ENCODE assay signal across 1 cellular context in genomic region chr20:50285376-50286173, GRCh38.
TF ChIP-seq lines count a peak whose summit lies in the region.

No MANE protein-coding gene starts in this region.

TF ChIP-seq in HEK293, 187 proteins besides CTCF, POLR2A, EP300 and RAD21 (continued from another document):
- TF ChIP-seq, protein P1, sequence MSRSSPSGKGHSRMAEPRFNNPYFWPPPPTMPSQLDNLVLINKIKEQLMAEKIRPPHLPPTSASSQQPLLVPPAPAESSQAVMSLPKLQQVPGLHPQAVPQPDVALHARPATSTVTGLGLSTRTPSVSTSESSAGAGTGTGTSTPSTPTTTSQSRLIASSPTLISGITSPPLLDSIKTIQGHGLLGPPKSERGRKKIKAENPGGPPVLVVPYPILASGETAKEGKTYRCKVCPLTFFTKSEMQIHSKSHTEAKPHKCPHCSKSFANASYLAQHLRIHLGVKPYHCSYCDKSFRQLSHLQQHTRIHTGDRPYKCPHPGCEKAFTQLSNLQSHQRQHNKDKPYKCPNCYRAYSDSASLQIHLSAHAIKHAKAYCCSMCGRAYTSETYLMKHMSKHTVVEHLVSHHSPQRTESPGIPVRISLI (tag by site-specific recombination; IDR thresholded peaks at IDR 0.05), result no peak
- TF ChIP-seq ZNF274 (IDR thresholded peaks at IDR 0.05; ENCODE audit: low read length) (no peak), ZNF274 (tag by site-specific recombination; IDR thresholded peaks at IDR 0.05; ENCODE audit: borderline replicate concordance) (no peak), WT1 (tag by site-specific recombination; IDR thresholded peaks at IDR 0.05) (no peak), ZNF513 (tag by site-specific recombination; IDR thresholded peaks at IDR 0.05) (no peak), KLF10 (tag by site-specific recombination; IDR thresholded peaks at IDR 0.05) (no peak), ZNF623 (tag by site-specific recombination; IDR thresholded peaks at IDR 0.05) (no peak), ELK4 (IDR thresholded peaks at IDR 0.05; ENCODE audit: borderline replicate concordance, low read depth, low read length) (no peak), ZNF266 (tag by site-specific recombination; IDR thresholded peaks at IDR 0.05; ENCODE audit: low read depth) (no peak), GLIS2 (tag by site-specific recombination; IDR thresholded peaks at IDR 0.05) (peak; percentile 53), ZBTB44 (tag by site-specific recombination; IDR thresholded peaks at IDR 0.05) (no peak), ZNF169 (tag by site-specific recombination; IDR thresholded peaks at IDR 0.05) (no peak), ZNF398 (tag by site-specific recombination; IDR thresholded peaks at IDR 0.05) (no peak), KLF16 (tag by site-specific recombination; IDR thresholded peaks at IDR 0.05) (0 out of 2 replicates have a peak, but pooled peaks have one; percentile 38), ZNF600 (tag by site-specific recombination; IDR thresholded peaks at IDR 0.05) (0 out of 2 replicates have a peak, but pooled peaks have one; percentile 21), ZEB2 (tag by site-specific recombination; IDR thresholded peaks at IDR 0.05) (peak; percentile 45; the same call in 1 of the 2 replicates)
- TF ChIP-seq, protein P2, sequence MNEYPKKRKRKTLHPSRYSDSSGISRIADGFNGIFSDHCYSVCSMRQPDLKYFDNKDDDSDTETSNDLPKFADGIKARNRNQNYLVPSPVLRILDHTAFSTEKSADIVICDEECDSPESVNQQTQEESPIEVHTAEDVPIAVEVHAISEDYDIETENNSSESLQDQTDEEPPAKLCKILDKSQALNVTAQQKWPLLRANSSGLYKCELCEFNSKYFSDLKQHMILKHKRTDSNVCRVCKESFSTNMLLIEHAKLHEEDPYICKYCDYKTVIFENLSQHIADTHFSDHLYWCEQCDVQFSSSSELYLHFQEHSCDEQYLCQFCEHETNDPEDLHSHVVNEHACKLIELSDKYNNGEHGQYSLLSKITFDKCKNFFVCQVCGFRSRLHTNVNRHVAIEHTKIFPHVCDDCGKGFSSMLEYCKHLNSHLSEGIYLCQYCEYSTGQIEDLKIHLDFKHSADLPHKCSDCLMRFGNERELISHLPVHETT (tag by site-specific recombination; IDR thresholded peaks at IDR 0.05), result no peak
- TF ChIP-seq, protein P3, sequence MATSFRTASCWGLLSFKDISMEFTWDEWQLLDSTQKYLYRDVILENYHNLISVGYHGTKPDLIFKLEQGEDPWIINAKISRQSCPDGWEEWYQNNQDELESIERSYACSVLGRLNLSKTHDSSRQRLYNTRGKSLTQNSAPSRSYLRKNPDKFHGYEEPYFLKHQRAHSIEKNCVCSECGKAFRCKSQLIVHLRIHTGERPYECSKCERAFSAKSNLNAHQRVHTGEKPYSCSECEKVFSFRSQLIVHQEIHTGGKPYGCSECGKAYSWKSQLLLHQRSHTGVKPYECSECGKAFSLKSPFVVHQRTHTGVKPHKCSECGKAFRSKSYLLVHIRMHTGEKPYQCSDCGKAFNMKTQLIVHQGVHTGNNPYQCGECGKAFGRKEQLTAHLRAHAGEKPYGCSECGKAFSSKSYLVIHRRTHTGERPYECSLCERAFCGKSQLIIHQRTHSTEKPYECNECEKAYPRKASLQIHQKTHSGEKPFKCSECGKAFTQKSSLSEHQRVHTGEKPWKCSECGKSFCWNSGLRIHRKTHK (tag by site-specific recombination; IDR thresholded peaks at IDR 0.05), result no peak
